Comparison of ENCODE assay signal across 8 cellular contexts in genomic region chr17:21213491-21214014, GRCh38. TPM values are rescaled to one million over a fixed set of nuclear protein-coding genes. Genes with fewer than 3 reads are reported as not detected.
DNase-seq lines count a peak whose midpoint lies in the region; ATAC-seq and TF ChIP-seq lines count a peak whose summit lies in the region.

No MANE protein-coding gene starts in this region.

- 0% methylated on average over 44 of the region's 44 CpGs for WGBS in esophagus, 2 donors

- peaks cover 40 to 50% of the 10 kb centered on the region in 2 donors for H3K4me1 Mint-ChIP-seq in natural killer cell

- H3K9me3 Mint-ChIP-seq in natural killer cell, result no peaks in the 10 kb centered on the region

- H3K4me3 Mint-ChIP-seq in natural killer cell, result peak overlapping the region; percentile 96

- H3K4me1 ChIP-seq in esophagus (ENCODE audit: control insufficient read depth in 2 of 2, insufficient read depth in 2 of 2, low read length in 1 of 2), result peaks cover 4 to 25% of the 10 kb centered on the region in 2 donors

- H3K27ac Mint-ChIP-seq in natural killer cell, result peak overlapping the region; percentile 92 to 95

- intact Hi-C loops in natural killer cell (cut with micrococcal nuclease), result loop anchor here (1.0 to 5.0 kb wide), 5 partner anchors 54 to 297 kb away; partner anchors contain the start of genes DHRS7B, MAP2K3 and USP22

- H3K36me3 ChIP-seq in esophagus (ENCODE audit: control insufficient read depth in 2 of 2, insufficient read depth in 2 of 2, low read length in 1 of 2), result no peaks in the 10 kb centered on the region

- H3K4me3 ChIP-seq in esophagus (ENCODE audit: low read depth in 1 of 2, low read length in 2 of 2), result peak overlapping the region; percentile 97 to 99

- no peaks in the 10 kb centered on the region for H3K36me3 Mint-ChIP-seq in natural killer cell

- H3K9me3 ChIP-seq in esophagus (ENCODE audit: control insufficient read depth in 2 of 2, insufficient read depth in 1 of 2, low read depth in 1 of 2, low read length in 1 of 2), result no peaks in the 10 kb centered on the region

- DNase-seq in CD1c-positive myeloid dendritic cell (ENCODE audit: extremely low spot score), result peak; percentile 82
- peak in 3 of 5 donors; percentile 16 to 34 (median 25) for DNase-seq in T-helper 1 cell
- no peak for DNase-seq in natural killer cell
- no peak for DNase-seq in SIG-M5 treated with dmso at 0.1 percent for 504 hours (lab: John Stamatoyannopoulos, UW; ENCODE audit: unreplicated experiment)
- no peak for DNase-seq in ureter (ENCODE audit: low spot score)

- H3K27ac ChIP-seq in esophagus (ENCODE audit: low read depth in 2 of 2, low read length in 1 of 2), result peak overlapping the region; percentile 96 to 98

- ATAC-seq in GM19351 (IDR thresholded peaks at IDR 0.05; ENCODE audit: unreplicated experiment), result peak; percentile 8
- ATAC-seq in HG03354 (IDR thresholded peaks at IDR 0.05; ENCODE audit: poor library complexity, severe bottlenecking, unreplicated experiment), result peak; percentile 23
- ATAC-seq in natural killer cell, result peak; percentile 0 to 10 (median 2)

- TF ChIP-seq CTCF in natural killer cell (IDR thresholded peaks at IDR 0.05), result no peak

- H3K27me3 Mint-ChIP-seq in natural killer cell (ENCODE audit: low read depth in 2 of 2), result no peaks in the 10 kb centered on the region

- no peaks in the 10 kb centered on the region for H3K27me3 ChIP-seq in esophagus (ENCODE audit: control insufficient read depth in 1 of 2, insufficient read depth in 2 of 2, low read length in 2 of 2)

RNA-seq across cellular contexts. Expression of gene TMEM11, which starts 0.4 kb away (rescaled TPM):
- polyA plus RNA-seq in esophagus, result 10 to 100 TPM; 28.0 TPM
- total RNA-seq in natural killer cell, result 10 to 100 TPM; 18.4 to 27.0 (median 18.6) TPM
- total RNA-seq in ureter, result 20.4 TPM

RNA-seq across cellular contexts. Expression of gene NATD1, which starts 39.7 kb away (rescaled TPM):
- 1 to 10 TPM; 2.3 to 3.2 TPM for polyA plus RNA-seq in esophagus
- total RNA-seq in natural killer cell, result 10 to 100 TPM; 10.9 to 16.3 (median 14.1) TPM
- 5.6 TPM for total RNA-seq in ureter

Comparison
In these comparisons a context has a peak if more than half of its experiments do, and no peak if none do; other contexts are left out.
1. DNase-seq: peak in CD1c-positive myeloid dendritic cell (single experiment) and T-helper 1 cell (3 of 5); none in natural killer cell (single experiment), SIG-M5 treated with dmso at 0.1 percent for 504 hours (single experiment) and ureter (single experiment).
2. Peak in every context shown above with its lines, with median percentiles within 50 percentile points of each other: ATAC-seq.